Comparison of ENCODE assay signal across 8 cellular contexts in genomic region chr20:62382306-62383198, GRCh38. TPM values are rescaled to one million over a fixed set of nuclear protein-coding genes. Genes with fewer than 3 reads are reported as not detected.
DNase-seq lines count a peak whose midpoint lies in the region.

No MANE protein-coding gene starts in this region.

- H3K9me3 ChIP-seq in GM23248 (ENCODE audit: low read depth) = no peaks in the 10 kb centered on the region

- H3K79me2 ChIP-seq in GM23248 (ENCODE audit: insufficient read depth) = peaks cover 55% of the 10 kb centered on the region

- H3K36me3 ChIP-seq in GM23248 (ENCODE audit: low read depth) = no peaks in the 10 kb centered on the region

- H2AFZ ChIP-seq in GM23248 = no peak overlapping the region

- DNase-seq in DMS153 treated with DMSO at 0.1 percent for 48 hours (lab: John Stamatoyannopoulos, UW; ENCODE audit: unreplicated experiment) = peak; percentile 62
- DNase-seq in GM23248 = peak; percentile 76
- DNase-seq in NCI-H128 (lab: John Stamatoyannopoulos, UW; ENCODE audit: unreplicated experiment) = peak; percentile 55
- peak; percentile 74 for DNase-seq in SKM-1 treated with dmso at 0.1 percent for 144 hours (lab: John Stamatoyannopoulos, UW; ENCODE audit: unreplicated experiment)
- DNase-seq in activated naive CD4-positive, alpha-beta T cell treated with anti-CD3 and anti-CD28 coated beads, Interleukin-2, amount 50 U/mL, for 16 hours = peak; percentile 84
- DNase-seq in head of caudate nucleus = peak; percentile 61 to 89 (median 78)
- DNase-seq in renal cortical epithelial cell (ENCODE audit: low read depth) = peak; percentile 58
- no peak for DNase-seq in posterior vena cava (ENCODE audit: low spot score)

- no peaks in the 10 kb centered on the region for H3K9me2 ChIP-seq in GM23248 (ENCODE audit: insufficient read depth)

- no peak overlapping the region for H3K9ac ChIP-seq in GM23248

- WGBS in GM23248 (ENCODE audit: low coverage in 1 of 2, low lambda C conversion rate in 2 of 2, missing lambda C conversion rate in 2 of 2), 2 experiments = 36 to 40% methylated on average over 18 of the region's 18 CpGs

- intact Hi-C loops in head of caudate nucleus (cut with DNase I) (loop anchor here (10.0 kb wide), 2 partner anchors 198 to 318 kb away; partner anchors contain the start of genes MTG2 and TAF4), posterior vena cava (cut with DNase I) (loop anchor here (2.0 to 5.0 kb wide), 3 partner anchors 35 to 80 kb away; partner anchors contain the start of gene ADRM1 (in 2 of the 2))

- no peak overlapping the region for H3K4me2 ChIP-seq in GM23248 (ENCODE audit: unreplicated experiment)

- in situ Hi-C loops in GM23248 (cut with MboI) = loop anchor here (25.0 kb wide), 1 partner anchor 370 kb away; no protein-coding TSS in a partner anchor

- H3K27me3 ChIP-seq in GM23248 (replicated peaks; ENCODE audit: insufficient read depth) = no peaks in the 10 kb centered on the region

- peaks cover 4% of the 10 kb centered on the region; the same call in 1 of the 2 replicates for H3F3A ChIP-seq in GM23248 (ENCODE audit: insufficient read depth)

- no peak overlapping the region for H3K27ac ChIP-seq in GM23248

- H3K4me1 ChIP-seq in GM23248 (ENCODE audit: insufficient read depth) = peaks cover 20% of the 10 kb centered on the region

- no peak overlapping the region for H3K4me3 ChIP-seq in GM23248

- H4K20me1 ChIP-seq in GM23248 (ENCODE audit: insufficient read depth) = no peaks in the 10 kb centered on the region

RNA-seq across cellular contexts. Expression of gene RPS21, which starts 4.4 kb away (rescaled TPM):
- 1,039 and 1,622 TPM in 2 replicates for total RNA-seq in GM23248 (2014; rRNA removed; shearing (Covaris generic))
- polyA plus RNA-seq in GM23248 (2016; fragmentation: Nextera tagmentation; extraction: Ambion mirVana) = 566 and 639 TPM in 2 replicates
- total RNA-seq in renal cortical epithelial cell = 170 and 654 TPM in 2 replicates
- 1,000 to 10,000 TPM; 1,227 to 1,253 TPM for total RNA-seq in posterior vena cava

RNA-seq across cellular contexts. Expression of gene LAMA5, which starts 15.4 kb away (rescaled TPM):
- total RNA-seq in GM23248 (2014; rRNA removed; shearing (Covaris generic)) = 4.5 and 13.9 TPM in 2 replicates
- polyA plus RNA-seq in GM23248 (2016; fragmentation: Nextera tagmentation; extraction: Ambion mirVana) = 4.3 and 6.0 TPM in 2 replicates
- total RNA-seq in renal cortical epithelial cell (58.5 and 299 TPM in 2 replicates), posterior vena cava (100 to 1,000 TPM; 131 to 183 TPM)

RNA-seq across cellular contexts. Expression of gene CABLES2, which starts 24.5 kb away (rescaled TPM):
- 3.0 and 7.3 TPM in 2 replicates for total RNA-seq in GM23248 (2014; rRNA removed; shearing (Covaris generic))
- polyA plus RNA-seq in GM23248 (2016; fragmentation: Nextera tagmentation; extraction: Ambion mirVana) = 0.66 and 0.82 TPM in 2 replicates
- total RNA-seq in renal cortical epithelial cell (2.7 TPM in 1 of 2 replicates, not detected in the other), posterior vena cava (1 to 10 TPM; 3.4 to 3.8 TPM)

RNA-seq across cellular contexts. Expression of gene RBBP8NL, which starts 44.8 kb away (rescaled TPM):
- total RNA-seq in GM23248 (2014; rRNA removed; shearing (Covaris generic)) = not detected in 2 replicates
- polyA plus RNA-seq in GM23248 (2016; fragmentation: Nextera tagmentation; extraction: Ambion mirVana) = not detected in 2 replicates
- not detected in 2 replicates for total RNA-seq in renal cortical epithelial cell
- not detected for total RNA-seq in posterior vena cava
